Comparison of ENCODE assay signal across 1 cellular context in genomic region chr4:74108457-74109115, GRCh38.
TF ChIP-seq lines count a peak whose summit lies in the region.

No MANE protein-coding gene starts in this region.

TF ChIP-seq in liver, 16 proteins besides CTCF, POLR2A, EP300 and RAD21 (continued from another document):
- TF ChIP-seq JUND (IDR thresholded peaks at IDR 0.05): no peak
